8 cellular contexts compared by ENCODE assay signal in the genomic region with DNA sequence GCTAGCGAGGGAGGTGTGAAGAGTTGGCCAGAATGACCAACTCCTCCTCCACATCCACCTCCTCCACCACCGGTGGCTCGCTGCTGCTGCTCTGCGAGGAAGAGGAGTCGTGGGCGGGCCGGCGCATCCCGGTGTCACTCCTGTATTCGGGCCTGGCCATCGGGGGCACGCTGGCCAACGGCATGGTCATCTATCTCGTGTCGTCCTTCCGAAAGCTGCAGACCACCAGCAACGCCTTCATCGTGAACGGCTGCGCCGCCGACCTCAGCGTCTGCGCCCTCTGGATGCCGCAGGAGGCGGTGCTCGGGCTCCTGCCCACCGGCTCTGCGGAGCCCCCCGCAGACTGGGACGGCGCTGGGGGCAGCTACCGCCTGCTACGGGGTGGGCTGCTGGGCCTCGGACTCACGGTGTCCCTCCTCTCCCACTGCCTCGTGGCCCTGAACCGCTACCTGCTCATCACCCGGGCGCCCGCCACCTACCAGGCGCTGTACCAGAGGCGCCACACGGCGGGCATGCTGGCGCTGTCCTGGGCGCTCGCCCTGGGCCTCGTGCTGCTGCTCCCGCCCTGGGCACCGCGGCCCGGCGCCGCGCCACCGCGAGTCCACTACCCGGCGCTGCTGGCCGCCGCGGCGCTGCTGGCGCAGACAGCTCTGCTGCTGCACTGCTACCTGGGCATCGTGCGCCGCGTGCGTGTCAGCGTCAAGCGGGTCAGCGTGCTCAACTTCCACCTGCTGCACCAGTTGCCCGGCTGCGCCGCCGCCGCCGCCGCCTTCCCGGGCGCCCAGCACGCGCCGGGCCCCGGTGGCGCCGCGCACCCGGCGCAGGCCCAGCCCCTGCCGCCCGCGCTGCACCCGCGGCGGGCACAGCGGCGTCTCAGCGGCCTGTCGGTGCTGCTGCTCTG. TPM values are rescaled to one million over a fixed set of nuclear protein-coding genes. Genes with fewer than 3 reads are reported as not detected.
DNase-seq lines count a peak whose midpoint lies in the region; ATAC-seq and TF ChIP-seq lines count a peak whose summit lies in the region.

No MANE protein-coding gene starts in this region.

- no peak overlapping the region for H2AK5ac ChIP-seq in trophoblast cell (ENCODE audit: low read length)

- H3K79me1 ChIP-seq in trophoblast cell (ENCODE audit: low read length): no peaks in the 10 kb centered on the region

- no peak overlapping the region for H2BK12ac ChIP-seq in trophoblast cell (ENCODE audit: low read length)

- no peak overlapping the region for H4K8ac ChIP-seq in trophoblast cell (ENCODE audit: low read depth, low read length)

- TF ChIP-seq CTCF in GM06990 (IDR thresholded peaks at IDR 0.05; ENCODE audit: insufficient read depth, low read length, poor library complexity, severe bottlenecking): peak; percentile 30
- TF ChIP-seq CTCF in cardiac muscle cell (IDR thresholded peaks at IDR 0.05; ENCODE audit: low read depth, low read length): peak; percentile 34

- no peaks in the 10 kb centered on the region for H3K36me3 ChIP-seq in GM06990 (ENCODE audit: control insufficient read depth, insufficient read depth, low read length)
- H3K36me3 ChIP-seq in cardiac muscle cell: no peaks in the 10 kb centered on the region
- no peaks in the 10 kb centered on the region for H3K36me3 ChIP-seq in trophoblast cell (ENCODE audit: control insufficient read depth in 1 of 2, insufficient read depth in 2 of 2, low read length in 2 of 2)

- H3K27me3 ChIP-seq in GM06990 (replicated peaks; ENCODE audit: control insufficient read depth, insufficient read depth, low read length): peaks cover 4% of the 10 kb centered on the region
- peaks cover 83% of the 10 kb centered on the region for H3K27me3 ChIP-seq in cardiac muscle cell
- H3K27me3 ChIP-seq in trophoblast cell (ENCODE audit: insufficient read depth, low read length): peaks cover 28% of the 10 kb centered on the region

- DNase-seq in GM06990 (ENCODE audit: extremely low read depth, insufficient read length): peak; percentile 53
- peak; percentile 22 for DNase-seq in NCI-H1092 (lab: John Stamatoyannopoulos, UW)
- peak; percentile 18 for DNase-seq in activated effector memory CD4-positive, alpha-beta T cell treated with Interleukin-2 at 50 U/mL for 16 hours
- peak in 1 of 2 donors; percentile 45 for DNase-seq in cardiac muscle cell (ENCODE audit: low read depth in 1 of 2, low spot score in 1 of 2)
- peak in 1 of 2 donors; percentile 20 for DNase-seq in trophoblast cell
- DNase-seq in OCI-M2 (lab: John Stamatoyannopoulos, UW; ENCODE audit: unreplicated experiment): no peak
- DNase-seq in KG1 (lab: John Stamatoyannopoulos, UW): no peak

- H3K9ac ChIP-seq in trophoblast cell (ENCODE audit: low read length): no peak overlapping the region

- ATAC-seq in HG03039 (IDR thresholded peaks at IDR 0.05; ENCODE audit: unreplicated experiment): no peak

- no peak overlapping the region for H3K4ac ChIP-seq in trophoblast cell (ENCODE audit: low read depth, low read length)

- no peak overlapping the region for H3K23ac ChIP-seq in trophoblast cell (ENCODE audit: low read length)

- no peaks in the 10 kb centered on the region for H3K9me3 ChIP-seq in cardiac muscle cell (ENCODE audit: low read depth)
- peaks cover 7% of the 10 kb centered on the region for H3K9me3 ChIP-seq in trophoblast cell (ENCODE audit: insufficient read depth, low read depth, low read length)

- no peaks in the 10 kb centered on the region for H3K79me2 ChIP-seq in trophoblast cell (ENCODE audit: control insufficient read depth, insufficient read depth, low read length, poor library complexity)

- H3K27ac ChIP-seq in cardiac muscle cell (no peak overlapping the region), trophoblast cell (ENCODE audit: low read depth, low read length) (no peak overlapping the region)

- WGBS in trophoblast cell (ENCODE audit: extremely low coverage, insufficient coverage, insufficient read length): no CpG with 5 or more reads among the region's 101 CpGs

- H3K14ac ChIP-seq in trophoblast cell (ENCODE audit: low read length): no peak overlapping the region

- peak overlapping the region; percentile 2 for H2AFZ ChIP-seq in trophoblast cell (ENCODE audit: insufficient read depth, low read length, poor library complexity)

- H3K18ac ChIP-seq in trophoblast cell (ENCODE audit: low read length): no peak overlapping the region

- H4K12ac ChIP-seq in trophoblast cell (ENCODE audit: low read depth, low read length): no peak overlapping the region

- peak overlapping the region; percentile 42 for H3K4me3 ChIP-seq in GM06990 (replicated peaks; ENCODE audit: low read depth, low read length)
- H3K4me3 ChIP-seq in cardiac muscle cell: peak overlapping the region; percentile 36
- peak overlapping the region; percentile 58 for H3K4me3 ChIP-seq in trophoblast cell (ENCODE audit: low read depth, low read length)

- H2BK5ac ChIP-seq in trophoblast cell (ENCODE audit: low read depth, low read length, poor library complexity): no peak overlapping the region

- H3K4me1 ChIP-seq in cardiac muscle cell (ENCODE audit: low read depth): no peaks in the 10 kb centered on the region
- H3K4me1 ChIP-seq in trophoblast cell (ENCODE audit: control insufficient read depth in 1 of 2, insufficient read depth in 2 of 2, low read length in 2 of 2): peaks cover 8 to 14% of the 10 kb centered on the region in 2 experiments

- H4K91ac ChIP-seq in trophoblast cell (ENCODE audit: low read depth, low read length): no peak overlapping the region

- no peak overlapping the region for H2BK120ac ChIP-seq in trophoblast cell (ENCODE audit: insufficient read depth, low read length, poor library complexity)

- peak overlapping the region; percentile 94 for H3K4me2 ChIP-seq in trophoblast cell (ENCODE audit: low read length)

RNA-seq across cellular contexts. Expression of a gene that starts 1.2 kb away (rescaled TPM):
- 0.07 and 0.12 TPM in 2 replicates for total RNA-seq in cardiac muscle cell
- polyA plus RNA-seq in cardiac muscle cell: 0.10 and 0.42 TPM in 2 replicates
- 0.03 TPM in 2 replicates for polyA plus RNA-seq in trophoblast cell (2013)

Comparison
In these comparisons a context has a peak if more than half of its experiments do, and no peak if none do; other contexts are left out.
1. DNase-seq: peak in GM06990 (single experiment), NCI-H1092 (single experiment) and activated effector memory CD4-positive, alpha-beta T cell treated with Interleukin-2 at 50 U/mL for 16 hours (single experiment); none in OCI-M2 (single experiment) and KG1 (single experiment).
2. Peak in every context shown above with its lines, with median percentiles within 50 percentile points of each other: H3K4me3 ChIP-seq.